In the genomic region with DNA sequence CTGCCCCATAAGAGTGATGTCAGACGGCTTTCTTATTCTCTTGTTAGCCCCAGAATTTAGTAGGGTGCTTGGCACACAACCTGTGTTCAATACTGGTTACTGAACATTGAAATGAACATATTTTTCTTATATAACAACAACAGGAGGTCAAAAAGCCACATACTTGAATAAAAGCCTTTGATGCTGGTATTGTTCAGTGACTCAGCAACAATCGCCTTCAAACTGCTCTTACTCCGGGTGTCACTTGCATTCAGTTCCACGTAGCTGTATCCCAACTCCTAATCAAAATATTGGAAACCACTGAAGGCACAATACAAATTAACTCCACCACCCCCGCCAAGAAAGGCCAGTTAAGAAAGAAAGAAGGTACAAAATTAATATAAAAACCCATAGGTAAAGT, we compare ENCODE assay signal across 1 cellular context.
TF ChIP-seq lines count a peak whose summit lies in the region.

No MANE protein-coding gene starts in this region.

TF ChIP-seq in endothelial cell of umbilical vein, 7 proteins besides CTCF, POLR2A, EP300 and RAD21:
- TF ChIP-seq EZH2 (IDR thresholded peaks at IDR 0.05; ENCODE audit: borderline replicate concordance, low read depth, low read length, severe bottlenecking) (no peak), JUN (IDR thresholded peaks at IDR 0.05; ENCODE audit: borderline replicate concordance, insufficient read depth, insufficient read length, low read depth) (no peak), MAX (IDR thresholded peaks at IDR 0.05; ENCODE audit: insufficient read depth, insufficient read length) (no peak), FOS (IDR thresholded peaks at IDR 0.05; ENCODE audit: borderline replicate concordance, insufficient read depth, low read length) (no peak), POLR2AphosphoS5 (IDR thresholded peaks at IDR 0.05; ENCODE audit: insufficient read depth, low read depth, low read length) (no peak), GATA2 (IDR thresholded peaks at IDR 0.05; ENCODE audit: insufficient read depth, insufficient read length, low read depth, low read length) (no peak), MYC (IDR thresholded peaks at IDR 0.05; ENCODE audit: low read depth, low read length) (no peak)
